In the genomic region with DNA sequence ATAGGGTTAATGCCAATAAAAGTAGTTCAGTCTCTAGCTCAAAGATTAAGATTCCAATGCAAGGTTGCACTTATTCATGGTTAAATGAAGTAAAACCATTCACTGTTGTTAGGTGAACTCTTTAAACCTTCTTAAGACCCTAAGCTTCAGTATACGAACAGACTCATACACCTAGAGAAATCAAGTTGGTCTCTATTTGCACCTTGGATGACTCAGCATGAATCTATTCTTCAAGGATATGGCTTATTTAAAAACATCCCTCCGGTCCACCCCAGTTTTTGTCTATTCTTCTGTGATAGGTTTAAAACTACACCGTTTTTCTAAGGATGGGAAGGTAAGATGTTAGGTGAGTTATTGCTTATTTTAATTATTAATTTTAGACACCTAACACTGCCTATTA, we compare ENCODE assay signal across 2 cellular contexts.
TF ChIP-seq lines count a peak whose summit lies in the region.

No MANE protein-coding gene starts in this region.

TF ChIP-seq in HepG2, 621 proteins besides CTCF, POLR2A, EP300 and RAD21:
- TF ChIP-seq NFE2L2 (IDR thresholded peaks at IDR 0.05; ENCODE audit: low read length), result peak; percentile 71; the same call in 1 of the 2 replicates
- TF ChIP-seq NFRKB (IDR thresholded peaks at IDR 0.05), result no peak

TF ChIP-seq in IMR-90, 13 proteins besides CTCF, POLR2A, EP300 and RAD21:
- TF ChIP-seq NFE2L2 (IDR thresholded peaks at IDR 0.05; ENCODE audit: low read depth, low read length), result peak; percentile 59
- no peak for TF ChIP-seq CHD1 (IDR thresholded peaks at IDR 0.05; ENCODE audit: low read depth, low read length)
- TF ChIP-seq, protein P1, sequence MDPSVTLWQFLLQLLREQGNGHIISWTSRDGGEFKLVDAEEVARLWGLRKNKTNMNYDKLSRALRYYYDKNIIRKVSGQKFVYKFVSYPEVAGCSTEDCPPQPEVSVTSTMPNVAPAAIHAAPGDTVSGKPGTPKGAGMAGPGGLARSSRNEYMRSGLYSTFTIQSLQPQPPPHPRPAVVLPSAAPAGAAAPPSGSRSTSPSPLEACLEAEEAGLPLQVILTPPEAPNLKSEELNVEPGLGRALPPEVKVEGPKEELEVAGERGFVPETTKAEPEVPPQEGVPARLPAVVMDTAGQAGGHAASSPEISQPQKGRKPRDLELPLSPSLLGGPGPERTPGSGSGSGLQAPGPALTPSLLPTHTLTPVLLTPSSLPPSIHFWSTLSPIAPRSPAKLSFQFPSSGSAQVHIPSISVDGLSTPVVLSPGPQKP (IDR thresholded peaks at IDR 0.05; ENCODE audit: borderline replicate concordance, low read depth, low read length), result no peak
